ENCODE assay signal across 21 cellular contexts in the genomic region with DNA sequence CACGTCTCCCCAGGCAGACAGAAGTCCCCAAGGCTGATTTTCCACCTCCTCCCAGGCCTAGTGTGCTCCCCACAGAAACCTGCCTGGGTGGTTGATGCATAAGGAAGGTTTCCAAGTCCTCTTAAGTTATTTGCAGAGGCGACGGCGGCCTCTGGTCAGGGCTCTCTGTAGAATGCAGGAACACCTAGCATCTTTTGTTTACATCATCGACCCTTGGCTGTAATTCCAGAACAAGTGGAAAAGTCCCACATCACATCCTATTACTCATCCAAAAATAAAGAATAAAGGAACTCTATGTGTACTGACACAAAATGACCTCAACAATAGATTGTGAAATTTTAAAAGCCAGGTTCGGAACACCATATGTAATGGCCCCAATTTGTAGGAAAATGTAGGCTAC.
DNase-seq lines count a peak whose midpoint lies in the region; ATAC-seq, FAIRE-seq and TF ChIP-seq lines count a peak whose summit lies in the region.
"Had no signal": no experiment of that assay in that cellular context is flagged by ENCODE, and none has a peak within 500 bp of the region (broad histone marks: within the 10 kb centered on the region; RNA-seq: fewer than 3 reads in every experiment).

No MANE protein-coding gene starts in this region.

- no peak overlapping the region for H3K4me3 ChIP-seq in PC-9
- H3K4me3 ChIP-seq in endothelial cell of umbilical vein (replicated peaks in 1 of 3; ENCODE audit: insufficient read depth in 1 of 3, low read depth in 1 of 3, low read length in 3 of 3), result no peak overlapping the region
- H3K4me3 ChIP-seq in HepG2 (replicated peaks in 1 of 3; ENCODE audit: insufficient read depth in 1 of 3, low read depth in 2 of 3, low read length in 3 of 3), result no peak overlapping the region
- H3K4me3 ChIP-seq: psoas muscle had no signal

- POLR2A ChIA-PET in PC-9 (lab: Charles Lee; ENCODE audit: unreplicated experiment) (no interaction called here), endothelial cell of umbilical vein (lab: Charles Lee) (no interaction called here), HepG2 (lab: Yijun Ruan, JAX) (interaction anchor here (1.3 to 6.8 kb wide), 8 partner anchors 11 to 64 kb away, joined by 3 to 181 read pairs (median 6); no protein-coding TSS in a partner anchor)

- peak; percentile 58 for DNase-seq in A172 (ENCODE audit: low spot score)
- peak; percentile 2 to 85 for DNase-seq in PC-9
- peak; percentile 57 for DNase-seq in endothelial cell of umbilical vein (ENCODE audit: low read depth, low spot score)
- DNase-seq in HepG2 (ENCODE audit: low spot score), result peak; percentile 65
- no peak for DNase-seq in NCI-H1048 (lab: John Stamatoyannopoulos, UW)
- DNase-seq in T-helper 2 cell, result no peak
- DNase-seq in NCI-H526 treated with DMSO at 0.1 percent for 48 hours (lab: John Stamatoyannopoulos, UW), result no peak
- no peak for DNase-seq in substantia nigra (lab: John Stamatoyannopoulos, UW)
- DNase-seq: activated CD8-positive, alpha-beta memory T cell treated with anti-CD3 and anti-CD28 coated beads for 24 hours; anterior cingulate cortex; effector memory CD4-positive, alpha-beta T cell; KG1; NCI-H1694; NCI-H524; psoas muscle; SW 1271 had no signal

- TF ChIP-seq CTCF in PC-9 (conservative IDR thresholded peaks at IDR 0.05) (no peak), endothelial cell of umbilical vein (IDR thresholded peaks at IDR 0.05; ENCODE audit: extremely low read depth in 1 of 2, insufficient read depth in 1 of 2, low read depth in 1 of 2, low read length in 2 of 2) (no peak), HepG2 (CRISPR knock-in tag; IDR thresholded peaks at IDR 0.05) (no peak)

- H4K20me1 ChIP-seq in PC-9 (ENCODE audit: insufficient read depth) (no peaks in the 10 kb centered on the region), endothelial cell of umbilical vein (replicated peaks; ENCODE audit: control insufficient read depth, extremely low read depth, insufficient read depth, low read length) (no peaks in the 10 kb centered on the region), HepG2 (ENCODE audit: insufficient read depth, low read length) (no peaks in the 10 kb centered on the region)

- BruUV-seq in PC-9 (replicated peaks; lab: Mats Ljungman, UMichigan) (no TSS peak), endothelial cell of umbilical vein (replicated peaks; lab: Mats Ljungman, UMichigan) (no TSS peak), HepG2 (replicated peaks; lab: Mats Ljungman, UMichigan) (no TSS peak)

- H3K36me3 ChIP-seq in PC-9 (ENCODE audit: low read depth), result no peaks in the 10 kb centered on the region
- H3K36me3 ChIP-seq in endothelial cell of umbilical vein (ENCODE audit: control insufficient read depth in 2 of 2, extremely low read depth in 1 of 2, insufficient read depth in 2 of 2, low read length in 2 of 2), result no peaks in the 10 kb centered on the region
- H3K36me3 ChIP-seq in HepG2 (replicated peaks in 1 of 2; ENCODE audit: control insufficient read depth in 1 of 2, insufficient read depth in 2 of 2, low read length in 2 of 2), result no peaks in the 10 kb centered on the region

- WGBS in HepG2 (ENCODE audit: low lambda C conversion rate), result 75% methylated on average over 6 of the region's 6 CpGs

- no peak for ATAC-seq in HepG2
- ATAC-seq: activated T-helper 17 cell treated with anti-CD3 and anti-CD28 coated beads, Interleukin-2, amount 50 U/mL, for 72 hours; Panc1 had no signal

- H3K9me3 ChIP-seq in PC-9 (ENCODE audit: insufficient read depth, low read depth) (no peaks in the 10 kb centered on the region), endothelial cell of umbilical vein (replicated peaks; ENCODE audit: control insufficient read depth, insufficient read depth, low read length) (no peaks in the 10 kb centered on the region), HepG2 (ENCODE audit: low read length) (no peaks in the 10 kb centered on the region)
- H3K9me3 ChIP-seq: psoas muscle had no signal

- peak overlapping the region; percentile 30 for H3K4me2 ChIP-seq in PC-9
- H3K4me2 ChIP-seq in endothelial cell of umbilical vein (ENCODE audit: insufficient read depth, low read length), result peak overlapping the region; percentile 42
- H3K4me2 ChIP-seq in HepG2 (ENCODE audit: low read depth, low read length), result peak overlapping the region; percentile 64

- FAIRE-seq in endothelial cell of umbilical vein (lab: Jason Lieb, UNC) (peak; percentile 78), HepG2 (lab: Jason Lieb, UNC) (no peak)
- FAIRE-seq: A204.1, GM12891 had no signal

- H3K27me3 ChIP-seq in PC-9 (ENCODE audit: insufficient read depth, low read depth) (no peaks in the 10 kb centered on the region), endothelial cell of umbilical vein (ENCODE audit: control insufficient read depth in 2 of 2, insufficient read depth in 2 of 2, low read length in 2 of 2) (no peaks in the 10 kb centered on the region), HepG2 (ENCODE audit: control insufficient read depth in 1 of 2, insufficient read depth in 2 of 2, low read length in 2 of 2) (no peaks in the 10 kb centered on the region)

- dilution Hi-C loops in endothelial cell of umbilical vein (cut with MboI; ENCODE audit: extremely low pct_ligation_motif_present, low sequenced_read_pairs), result no loop called here

- no peaks in the 10 kb centered on the region for H3K9me1 ChIP-seq in endothelial cell of umbilical vein (replicated peaks; ENCODE audit: control insufficient read depth, extremely low read depth, insufficient read depth, low read length)

- CTCF ChIA-PET in PC-9 (lab: Charles Lee), result no interaction called here
- CTCF ChIA-PET in endothelial cell of umbilical vein (lab: Charles Lee), result interaction anchor here (1.4 to 1.9 kb wide), 3 partner anchors 9 to 76 kb away, joined by 5 to 7 read pairs (median 6); no protein-coding TSS in a partner anchor
- CTCF ChIA-PET in HepG2 (lab: Yijun Ruan, JAX; ENCODE audit: low intra/inter-chr PET ratio, low total read pairs), result no interaction called here

- TF ChIP-seq POLR2A in endothelial cell of umbilical vein (IDR thresholded peaks at IDR 0.05; ENCODE audit: low read depth, low read length), result no peak
- no peak for TF ChIP-seq POLR2A in HepG2 (IDR thresholded peaks at IDR 0.05; ENCODE audit: insufficient read depth in 1 of 2, low read depth in 2 of 2, low read length in 2 of 2)

- H3K4me1 ChIP-seq in PC-9 (replicated peaks; ENCODE audit: insufficient read depth) (peaks cover 25% of the 10 kb centered on the region), endothelial cell of umbilical vein (ENCODE audit: control insufficient read depth, extremely low read depth, insufficient read depth, low read length) (peaks cover 20% of the 10 kb centered on the region), HepG2 (ENCODE audit: insufficient read depth, low read length) (peaks cover 61% of the 10 kb centered on the region)
- H3K4me1 ChIP-seq: psoas muscle had no signal

- in situ Hi-C loops in HepG2 (cut with HindIII; ENCODE audit: extremely low pct_ligation_motif_present, low pct_unique_long_range_greater_than_20kb), result loop anchor here (10.0 kb wide), 1 partner anchor 393 kb away; no protein-coding TSS in a partner anchor

- TF ChIP-seq RAD21 in HepG2 (CRISPR knock-in tag; IDR thresholded peaks at IDR 0.05), result no peak

- H3K9me2 ChIP-seq in PC-9 (ENCODE audit: insufficient read depth), result no peaks in the 10 kb centered on the region

- TF ChIP-seq EP300 in HepG2 (IDR thresholded peaks at IDR 0.05; ENCODE audit: low read depth in 2 of 2, low read length in 2 of 2), result peak in 1 of 2 experiments; percentile 84; a peak in 1 of 4 replicates
- TF ChIP-seq EP300 in HepG2 (CRISPR knock-in tag; IDR thresholded peaks at IDR 0.05; ENCODE audit: borderline replicate concordance), result no peak

- H3F3A ChIP-seq in PC-9 (ENCODE audit: insufficient read depth, low read depth), result peaks cover 14% of the 10 kb centered on the region; the same call in 1 of the 2 replicates

- H3K9ac ChIP-seq in endothelial cell of umbilical vein (replicated peaks; ENCODE audit: extremely low read depth, insufficient read depth, low read length) (no peak overlapping the region), HepG2 (ENCODE audit: insufficient read depth, low read depth, low read length) (peak overlapping the region; percentile 73)

- 0 out of 2 replicates have a peak overlapping the region, but pooled peaks have one; percentile 29 for H2AFZ ChIP-seq in PC-9
- H2AFZ ChIP-seq in endothelial cell of umbilical vein (ENCODE audit: low read depth, low read length), result peak overlapping the region; percentile 67
- no peak overlapping the region for H2AFZ ChIP-seq in HepG2 (ENCODE audit: low read length)

- peak overlapping the region; percentile 50 for H3K27ac ChIP-seq in PC-9
- H3K27ac ChIP-seq in endothelial cell of umbilical vein (ENCODE audit: insufficient read depth, low read depth, low read length), result peak overlapping the region; percentile 62
- H3K27ac ChIP-seq in HepG2 (ENCODE audit: extremely low read length, insufficient read depth, low read length), result peak overlapping the region; percentile 98
- no peak overlapping the region for H3K27ac ChIP-seq in substantia nigra (ENCODE audit: low read depth, low read length, poor library complexity, severe bottlenecking)
- H3K27ac ChIP-seq: psoas muscle, VCaP had no signal

- H3K79me2 ChIP-seq in PC-9 (ENCODE audit: low read depth) (no peaks in the 10 kb centered on the region), endothelial cell of umbilical vein (ENCODE audit: control insufficient read depth, insufficient read depth, low read length) (no peaks in the 10 kb centered on the region), HepG2 (ENCODE audit: insufficient read depth, low read length) (peaks cover 8% of the 10 kb centered on the region)

- intact Hi-C loops in PC-9 (cut with micrococcal nuclease; ENCODE audit: unreplicated experiment) (no loop called here), endothelial cell of umbilical vein (cut with micrococcal nuclease) (no loop called here), HepG2 (cut with micrococcal nuclease; ENCODE audit: unreplicated experiment) (loop anchor here (10.0 kb wide), 1 partner anchor 793 kb away; a partner anchor contains a TSS)

TF ChIP-seq in endothelial cell of umbilical vein, 7 proteins besides CTCF, POLR2A, EP300 and RAD21 (continues in another document):
- TF ChIP-seq GATA2 (IDR thresholded peaks at IDR 0.05; ENCODE audit: insufficient read depth, insufficient read length, low read depth, low read length) (no peak), EZH2 (IDR thresholded peaks at IDR 0.05; ENCODE audit: borderline replicate concordance, low read depth, low read length, severe bottlenecking) (no peak), JUN (IDR thresholded peaks at IDR 0.05; ENCODE audit: borderline replicate concordance, insufficient read depth, insufficient read length, low read depth) (peak; percentile 60)

TF ChIP-seq in HepG2, 621 proteins besides CTCF, POLR2A, EP300 and RAD21 (continues in another document):
- TF ChIP-seq, protein P1, sequence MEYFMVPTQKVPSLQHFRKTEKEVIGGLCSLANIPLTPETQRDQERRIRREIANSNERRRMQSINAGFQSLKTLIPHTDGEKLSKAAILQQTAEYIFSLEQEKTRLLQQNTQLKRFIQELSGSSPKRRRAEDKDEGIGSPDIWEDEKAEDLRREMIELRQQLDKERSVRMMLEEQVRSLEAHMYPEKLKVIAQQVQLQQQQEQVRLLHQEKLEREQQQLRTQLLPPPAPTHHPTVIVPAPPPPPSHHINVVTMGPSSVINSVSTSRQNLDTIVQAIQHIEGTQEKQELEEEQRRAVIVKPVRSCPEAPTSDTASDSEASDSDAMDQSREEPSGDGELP (IDR thresholded peaks at IDR 0.05; ENCODE audit: borderline replicate concordance, low read depth), result no peak
- TF ChIP-seq ZNF670 (CRISPR knock-in tag; IDR thresholded peaks at IDR 0.05; ENCODE audit: borderline replicate concordance), result peak; percentile 35; the same call in 1 of the 2 replicates

Comparison
In these comparisons a context has a peak if more than half of its experiments do, and no peak if none do; other contexts are left out.
1. DNase-seq: peak in A172 (single experiment), PC-9 (2 of 2), endothelial cell of umbilical vein (single experiment) and HepG2 (single experiment); none in NCI-H1048 (single experiment), T-helper 2 cell (0 of 5), NCI-H526 treated with DMSO at 0.1 percent for 48 hours (single experiment) and substantia nigra (0 of 49).
2. Peak in every context shown above with its lines, with median percentiles within 50 percentile points of each other: H3K4me2 ChIP-seq.